ENCODE assay signal across 1 cellular context in the genomic region with DNA sequence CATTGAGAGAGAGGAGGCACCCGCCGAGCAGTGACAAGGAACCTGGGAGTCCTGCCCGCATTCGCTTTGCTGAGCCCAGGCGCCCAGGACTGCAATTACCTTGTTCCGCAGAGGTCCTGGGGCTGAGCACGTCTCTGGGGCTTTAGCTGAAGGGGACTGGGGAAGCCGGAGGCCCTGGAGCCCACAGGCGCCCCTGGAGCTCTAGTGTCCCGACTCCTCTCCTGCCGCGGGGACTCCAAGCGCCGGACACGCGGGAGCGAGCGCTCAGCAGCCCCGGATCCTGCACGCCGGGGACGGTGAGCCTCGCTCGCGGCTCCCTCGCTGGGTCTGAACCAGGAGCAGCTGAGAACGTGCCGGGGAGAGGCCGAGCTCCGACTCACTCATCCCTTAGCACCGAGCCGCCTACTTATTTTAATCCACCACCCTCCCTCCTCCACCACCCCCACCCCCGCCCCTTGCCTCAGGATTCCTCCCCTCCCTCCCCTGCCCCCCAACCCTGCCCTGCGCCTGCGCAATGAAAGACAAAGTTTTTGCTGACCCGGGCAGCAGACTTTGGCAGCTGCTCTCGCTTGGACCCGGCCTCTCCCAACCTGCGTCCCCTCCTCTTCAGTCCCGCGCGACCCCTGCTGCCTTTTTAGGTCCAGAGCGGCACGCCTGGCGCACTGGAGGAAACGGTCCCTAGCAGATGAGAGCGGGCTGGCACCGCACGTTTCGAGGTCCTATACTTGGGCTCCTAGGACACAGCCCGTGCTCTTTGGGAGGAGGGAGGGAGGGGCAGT.
A peak's percentile ranks its signal among the peaks of the same experiment; 100 is the strongest.
TF ChIP-seq lines count a peak whose summit lies in the region.

A gene (minus strand): TSS at position 382 of the 779 bp plus-strand sequence. CDS start 4,818 bp downstream, outside the sequence.

TF ChIP-seq in HepG2, 621 proteins besides CTCF, POLR2A, EP300 and RAD21 (continued from another document and continues in another):
- TF ChIP-seq CREB1 (IDR thresholded peaks at IDR 0.05) (no peak), CREB1 (CRISPR knock-in tag; IDR thresholded peaks at IDR 0.05) (no peak), ZNF12 (CRISPR knock-in tag; IDR thresholded peaks at IDR 0.05) (no peak), SPEN (CRISPR knock-in tag; IDR thresholded peaks at IDR 0.05; ENCODE audit: low read depth) (no peak), ZFP1 (CRISPR knock-in tag; IDR thresholded peaks at IDR 0.05) (no peak), RARG (CRISPR knock-in tag; IDR thresholded peaks at IDR 0.05; ENCODE audit: low read depth) (no peak), WIZ (CRISPR knock-in tag; IDR thresholded peaks at IDR 0.05) (peak; percentile 9; the same call in 1 of the 2 replicates), TOPORS (CRISPR knock-in tag; IDR thresholded peaks at IDR 0.05) (no peak), SNRNP70 (IDR thresholded peaks at IDR 0.05; ENCODE audit: low read depth, low read length) (no peak), MTF2 (CRISPR knock-in tag; IDR thresholded peaks at IDR 0.05; ENCODE audit: borderline replicate concordance) (no peak; the same call in 1 of the 2 replicates), RBAK (CRISPR knock-in tag; IDR thresholded peaks at IDR 0.05) (no peak), HNRNPK (IDR thresholded peaks at IDR 0.05; ENCODE audit: low read depth, low read length, poor library complexity, severe bottlenecking) (peak; percentile 44), KMT2A (CRISPR knock-in tag; IDR thresholded peaks at IDR 0.05) (no peak), ZBTB3 (CRISPR knock-in tag; IDR thresholded peaks at IDR 0.05; ENCODE audit: borderline replicate concordance, low read depth) (no peak), SMAD3 (CRISPR knock-in tag; IDR thresholded peaks at IDR 0.05) (no peak), POLR2G (IDR thresholded peaks at IDR 0.05; ENCODE audit: low read depth, low read length) (0 out of 2 replicates have a peak, but pooled peaks have one; percentile 33), KLF13 (CRISPR knock-in tag; IDR thresholded peaks at IDR 0.05) (no peak), ZNF251 (CRISPR knock-in tag; IDR thresholded peaks at IDR 0.05) (no peak), MAF1 (CRISPR knock-in tag; IDR thresholded peaks at IDR 0.05; ENCODE audit: borderline replicate concordance) (no peak), ZNF501 (CRISPR knock-in tag; IDR thresholded peaks at IDR 0.05) (peak; percentile 79), CENPT (CRISPR knock-in tag; IDR thresholded peaks at IDR 0.05; ENCODE audit: low read depth) (no peak), ZSCAN25 (CRISPR knock-in tag; IDR thresholded peaks at IDR 0.05) (0 out of 2 replicates have a peak, but pooled peaks have one; percentile 53), ZNF44 (CRISPR knock-in tag; IDR thresholded peaks at IDR 0.05) (no peak), POGZ (CRISPR knock-in tag; IDR thresholded peaks at IDR 0.05) (0 out of 2 replicates have a peak, but pooled peaks have one; percentile 17), MATR3 (CRISPR knock-in tag; IDR thresholded peaks at IDR 0.05) (no peak), ONECUT2 (CRISPR knock-in tag; IDR thresholded peaks at IDR 0.05) (no peak), POLR2AphosphoS5 (IDR thresholded peaks at IDR 0.05; ENCODE audit: low read depth, low read length) (no peak), SATB2 (CRISPR knock-in tag; IDR thresholded peaks at IDR 0.05) (no peak), ZNF24 (IDR thresholded peaks at IDR 0.05) (no peak), MTA1 (CRISPR knock-in tag; IDR thresholded peaks at IDR 0.05; ENCODE audit: borderline replicate concordance) (peak; percentile 76; the same call in 1 of the 2 replicates), XRCC5 (optimal IDR thresholded peaks at IDR 0.05; ENCODE audit: low read length) (peak; percentile 20), CBX5 (CRISPR knock-in tag; IDR thresholded peaks at IDR 0.05; ENCODE audit: borderline replicate concordance) (peak; percentile 44; the same call in 1 of the 2 replicates), ARID2 (CRISPR knock-in tag; IDR thresholded peaks at IDR 0.05; ENCODE audit: borderline replicate concordance) (no peak), ZNF841 (CRISPR knock-in tag; IDR thresholded peaks at IDR 0.05; ENCODE audit: borderline replicate concordance) (no peak), ELF3 (CRISPR knock-in tag; IDR thresholded peaks at IDR 0.05) (no peak)
- TF ChIP-seq, protein P1, sequence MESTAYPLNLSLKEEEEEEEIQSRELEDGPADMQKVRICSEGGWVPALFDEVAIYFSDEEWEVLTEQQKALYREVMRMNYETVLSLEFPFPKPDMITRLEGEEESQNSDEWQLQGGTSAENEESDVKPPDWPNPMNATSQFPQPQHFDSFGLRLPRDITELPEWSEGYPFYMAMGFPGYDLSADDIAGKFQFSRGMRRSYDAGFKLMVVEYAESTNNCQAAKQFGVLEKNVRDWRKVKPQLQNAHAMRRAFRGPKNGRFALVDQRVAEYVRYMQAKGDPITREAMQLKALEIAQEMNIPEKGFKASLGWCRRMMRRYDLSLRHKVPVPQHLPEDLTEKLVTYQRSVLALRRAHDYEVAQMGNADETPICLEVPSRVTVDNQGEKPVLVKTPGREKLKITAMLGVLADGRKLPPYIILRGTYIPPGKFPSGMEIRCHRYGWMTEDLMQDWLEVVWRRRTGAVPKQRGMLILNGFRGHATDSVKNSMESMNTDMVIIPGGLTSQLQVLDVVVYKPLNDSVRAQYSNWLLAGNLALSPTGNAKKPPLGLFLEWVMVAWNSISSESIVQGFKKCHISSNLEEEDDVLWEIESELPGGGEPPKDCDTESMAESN (CRISPR knock-in tag; conservative IDR thresholded peaks at IDR 0.05): 0 out of 2 replicates have a peak, but pooled peaks have one; percentile 13
- TF ChIP-seq, protein P2, sequence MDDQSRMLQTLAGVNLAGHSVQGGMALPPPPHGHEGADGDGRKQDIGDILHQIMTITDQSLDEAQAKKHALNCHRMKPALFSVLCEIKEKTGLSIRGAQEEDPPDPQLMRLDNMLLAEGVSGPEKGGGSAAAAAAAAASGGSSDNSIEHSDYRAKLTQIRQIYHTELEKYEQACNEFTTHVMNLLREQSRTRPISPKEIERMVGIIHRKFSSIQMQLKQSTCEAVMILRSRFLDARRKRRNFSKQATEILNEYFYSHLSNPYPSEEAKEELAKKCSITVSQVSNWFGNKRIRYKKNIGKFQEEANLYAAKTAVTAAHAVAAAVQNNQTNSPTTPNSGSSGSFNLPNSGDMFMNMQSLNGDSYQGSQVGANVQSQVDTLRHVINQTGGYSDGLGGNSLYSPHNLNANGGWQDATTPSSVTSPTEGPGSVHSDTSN (CRISPR knock-in tag; IDR thresholded peaks at IDR 0.05; ENCODE audit: borderline replicate concordance): no peak
- TF ChIP-seq, protein P3, sequence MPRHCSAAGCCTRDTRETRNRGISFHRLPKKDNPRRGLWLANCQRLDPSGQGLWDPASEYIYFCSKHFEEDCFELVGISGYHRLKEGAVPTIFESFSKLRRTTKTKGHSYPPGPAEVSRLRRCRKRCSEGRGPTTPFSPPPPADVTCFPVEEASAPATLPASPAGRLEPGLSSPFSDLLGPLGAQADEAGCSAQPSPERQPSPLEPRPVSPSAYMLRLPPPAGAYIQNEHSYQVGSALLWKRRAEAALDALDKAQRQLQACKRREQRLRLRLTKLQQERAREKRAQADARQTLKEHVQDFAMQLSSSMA (CRISPR knock-in tag; IDR thresholded peaks at IDR 0.05): no peak
- TF ChIP-seq, protein P4, sequence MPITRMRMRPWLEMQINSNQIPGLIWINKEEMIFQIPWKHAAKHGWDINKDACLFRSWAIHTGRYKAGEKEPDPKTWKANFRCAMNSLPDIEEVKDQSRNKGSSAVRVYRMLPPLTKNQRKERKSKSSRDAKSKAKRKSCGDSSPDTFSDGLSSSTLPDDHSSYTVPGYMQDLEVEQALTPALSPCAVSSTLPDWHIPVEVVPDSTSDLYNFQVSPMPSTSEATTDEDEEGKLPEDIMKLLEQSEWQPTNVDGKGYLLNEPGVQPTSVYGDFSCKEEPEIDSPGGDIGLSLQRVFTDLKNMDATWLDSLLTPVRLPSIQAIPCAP (CRISPR knock-in tag; IDR thresholded peaks at IDR 0.05; ENCODE audit: low read depth): no peak
- TF ChIP-seq, protein P5, sequence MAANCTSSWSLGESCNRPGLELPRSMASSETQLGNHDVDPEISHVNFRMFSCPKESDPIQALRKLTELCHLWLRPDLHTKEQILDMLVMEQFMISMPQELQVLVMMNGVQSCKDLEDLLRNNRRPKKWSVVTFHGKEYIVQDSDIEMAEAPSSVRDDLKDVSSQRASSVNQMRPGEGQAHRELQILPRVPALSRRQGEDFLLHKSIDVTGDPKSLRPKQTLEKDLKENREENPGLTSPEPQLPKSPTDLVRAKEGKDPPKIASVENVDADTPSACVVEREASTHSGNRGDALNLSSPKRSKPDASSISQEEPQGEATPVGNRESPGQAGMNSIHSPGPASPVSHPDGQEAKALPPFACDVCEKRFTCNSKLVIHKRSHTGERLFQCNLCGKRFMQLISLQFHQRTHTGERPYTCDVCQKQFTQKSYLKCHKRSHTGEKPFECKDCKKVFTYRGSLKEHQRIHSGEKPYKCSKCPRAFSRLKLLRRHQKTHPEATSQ (CRISPR knock-in tag; IDR thresholded peaks at IDR 0.05; ENCODE audit: borderline replicate concordance): no peak
- TF ChIP-seq, protein P6, sequence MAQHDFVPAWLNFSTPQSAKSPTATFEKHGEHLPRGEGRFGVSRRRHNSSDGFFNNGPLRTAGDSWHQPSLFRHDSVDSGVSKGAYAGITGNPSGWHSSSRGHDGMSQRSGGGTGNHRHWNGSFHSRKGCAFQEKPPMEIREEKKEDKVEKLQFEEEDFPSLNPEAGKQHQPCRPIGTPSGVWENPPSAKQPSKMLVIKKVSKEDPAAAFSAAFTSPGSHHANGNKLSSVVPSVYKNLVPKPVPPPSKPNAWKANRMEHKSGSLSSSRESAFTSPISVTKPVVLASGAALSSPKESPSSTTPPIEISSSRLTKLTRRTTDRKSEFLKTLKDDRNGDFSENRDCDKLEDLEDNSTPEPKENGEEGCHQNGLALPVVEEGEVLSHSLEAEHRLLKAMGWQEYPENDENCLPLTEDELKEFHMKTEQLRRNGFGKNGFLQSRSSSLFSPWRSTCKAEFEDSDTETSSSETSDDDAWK (CRISPR knock-in tag; IDR thresholded peaks at IDR 0.05): no peak
- TF ChIP-seq, protein P7, sequence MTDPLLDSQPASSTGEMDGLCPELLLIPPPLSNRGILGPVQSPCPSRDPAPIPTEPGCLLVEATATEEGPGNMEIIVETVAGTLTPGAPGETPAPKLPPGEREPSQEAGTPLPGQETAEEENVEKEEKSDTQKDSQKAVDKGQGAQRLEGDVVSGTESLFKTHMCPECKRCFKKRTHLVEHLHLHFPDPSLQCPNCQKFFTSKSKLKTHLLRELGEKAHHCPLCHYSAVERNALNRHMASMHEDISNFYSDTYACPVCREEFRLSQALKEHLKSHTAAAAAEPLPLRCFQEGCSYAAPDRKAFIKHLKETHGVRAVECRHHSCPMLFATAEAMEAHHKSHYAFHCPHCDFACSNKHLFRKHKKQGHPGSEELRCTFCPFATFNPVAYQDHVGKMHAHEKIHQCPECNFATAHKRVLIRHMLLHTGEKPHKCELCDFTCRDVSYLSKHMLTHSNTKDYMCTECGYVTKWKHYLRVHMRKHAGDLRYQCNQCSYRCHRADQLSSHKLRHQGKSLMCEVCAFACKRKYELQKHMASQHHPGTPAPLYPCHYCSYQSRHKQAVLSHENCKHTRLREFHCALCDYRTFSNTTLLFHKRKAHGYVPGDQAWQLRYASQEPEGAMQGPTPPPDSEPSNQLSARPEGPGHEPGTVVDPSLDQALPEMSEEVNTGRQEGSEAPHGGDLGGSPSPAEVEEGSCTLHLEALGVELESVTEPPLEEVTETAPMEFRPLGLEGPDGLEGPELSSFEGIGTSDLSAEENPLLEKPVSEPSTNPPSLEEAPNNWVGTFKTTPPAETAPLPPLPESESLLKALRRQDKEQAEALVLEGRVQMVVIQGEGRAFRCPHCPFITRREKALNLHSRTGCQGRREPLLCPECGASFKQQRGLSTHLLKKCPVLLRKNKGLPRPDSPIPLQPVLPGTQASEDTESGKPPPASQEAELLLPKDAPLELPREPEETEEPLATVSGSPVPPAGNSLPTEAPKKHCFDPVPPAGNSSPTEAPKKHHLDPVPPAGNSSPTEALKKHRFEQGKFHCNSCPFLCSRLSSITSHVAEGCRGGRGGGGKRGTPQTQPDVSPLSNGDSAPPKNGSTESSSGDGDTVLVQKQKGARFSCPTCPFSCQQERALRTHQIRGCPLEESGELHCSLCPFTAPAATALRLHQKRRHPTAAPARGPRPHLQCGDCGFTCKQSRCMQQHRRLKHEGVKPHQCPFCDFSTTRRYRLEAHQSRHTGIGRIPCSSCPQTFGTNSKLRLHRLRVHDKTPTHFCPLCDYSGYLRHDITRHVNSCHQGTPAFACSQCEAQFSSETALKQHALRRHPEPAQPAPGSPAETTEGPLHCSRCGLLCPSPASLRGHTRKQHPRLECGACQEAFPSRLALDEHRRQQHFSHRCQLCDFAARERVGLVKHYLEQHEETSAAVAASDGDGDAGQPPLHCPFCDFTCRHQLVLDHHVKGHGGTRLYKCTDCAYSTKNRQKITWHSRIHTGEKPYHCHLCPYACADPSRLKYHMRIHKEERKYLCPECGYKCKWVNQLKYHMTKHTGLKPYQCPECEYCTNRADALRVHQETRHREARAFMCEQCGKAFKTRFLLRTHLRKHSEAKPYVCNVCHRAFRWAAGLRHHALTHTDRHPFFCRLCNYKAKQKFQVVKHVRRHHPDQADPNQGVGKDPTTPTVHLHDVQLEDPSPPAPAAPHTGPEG (CRISPR knock-in tag; IDR thresholded peaks at IDR 0.05): no peak
- TF ChIP-seq, protein P8, sequence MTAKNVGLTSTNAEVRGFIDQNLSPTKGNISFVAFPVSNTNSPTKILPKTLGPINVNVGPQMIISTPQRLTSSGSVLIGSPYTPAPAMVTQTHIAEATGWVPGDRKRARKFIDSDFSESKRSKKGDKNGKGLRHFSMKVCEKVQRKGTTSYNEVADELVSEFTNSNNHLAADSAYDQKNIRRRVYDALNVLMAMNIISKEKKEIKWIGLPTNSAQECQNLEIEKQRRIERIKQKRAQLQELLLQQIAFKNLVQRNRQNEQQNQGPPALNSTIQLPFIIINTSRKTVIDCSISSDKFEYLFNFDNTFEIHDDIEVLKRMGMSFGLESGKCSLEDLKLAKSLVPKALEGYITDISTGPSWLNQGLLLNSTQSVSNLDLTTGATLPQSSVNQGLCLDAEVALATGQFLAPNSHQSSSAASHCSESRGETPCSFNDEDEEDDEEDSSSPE (CRISPR knock-in tag; IDR thresholded peaks at IDR 0.05): 0 out of 2 replicates have a peak, but pooled peaks have one; percentile 19
- TF ChIP-seq, protein P9, sequence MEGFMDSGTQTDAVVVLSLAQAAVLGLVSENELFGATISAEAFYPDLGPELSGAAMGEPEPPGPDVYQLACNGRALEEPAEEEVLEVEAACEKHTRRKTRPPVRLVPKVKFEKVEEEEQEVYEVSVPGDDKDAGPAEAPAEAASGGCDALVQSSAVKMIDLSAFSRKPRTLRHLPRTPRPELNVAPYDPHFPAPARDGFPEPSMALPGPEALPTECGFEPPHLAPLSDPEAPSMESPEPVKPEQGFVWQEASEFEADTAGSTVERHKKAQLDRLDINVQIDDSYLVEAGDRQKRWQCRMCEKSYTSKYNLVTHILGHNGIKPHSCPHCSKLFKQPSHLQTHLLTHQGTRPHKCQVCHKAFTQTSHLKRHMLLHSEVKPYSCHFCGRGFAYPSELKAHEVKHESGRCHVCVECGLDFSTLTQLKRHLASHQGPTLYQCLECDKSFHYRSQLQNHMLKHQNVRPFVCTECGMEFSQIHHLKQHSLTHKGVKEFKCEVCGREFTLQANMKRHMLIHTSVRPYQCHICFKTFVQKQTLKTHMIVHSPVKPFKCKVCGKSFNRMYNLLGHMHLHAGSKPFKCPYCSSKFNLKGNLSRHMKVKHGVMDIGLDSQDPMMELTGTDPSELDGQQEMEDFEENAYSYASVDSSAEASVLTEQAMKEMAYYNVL (CRISPR knock-in tag; IDR thresholded peaks at IDR 0.05; ENCODE audit: borderline replicate concordance): no peak
